ENCODE assay signal across 21 cellular contexts in the genomic region with DNA sequence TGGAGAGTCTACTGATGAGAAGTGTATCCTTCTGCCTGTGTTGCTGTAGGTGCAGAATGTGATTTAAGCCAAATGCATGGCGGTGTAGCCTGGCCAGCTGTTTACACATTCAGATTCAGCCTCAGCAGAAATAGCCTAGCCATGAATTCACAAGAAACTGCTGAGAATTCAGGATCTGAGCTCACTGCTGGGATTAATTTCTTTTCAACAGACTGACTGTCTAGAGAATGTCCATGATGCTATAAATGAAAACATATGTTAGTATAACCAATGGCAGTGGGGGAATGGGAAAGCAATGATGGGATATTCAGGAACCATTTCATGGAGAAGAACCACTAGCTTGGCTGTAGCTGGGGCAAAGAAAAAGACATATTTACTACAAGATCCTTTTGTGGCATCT.
DNase-seq lines count a peak whose midpoint lies in the region; ATAC-seq and TF ChIP-seq lines count a peak whose summit lies in the region.
"Had no signal": no experiment of that assay in that cellular context is flagged by ENCODE, and none has a peak within 500 bp of the region (broad histone marks: within the 10 kb centered on the region; RNA-seq: fewer than 3 reads in every experiment).

No MANE protein-coding gene starts in this region.

- POLR2A ChIA-PET in MCF 10A (lab: Yijun Ruan, JAX) = no interaction called here

- H3K9me2 ChIP-seq in hepatocyte (replicated peaks; ENCODE audit: insufficient read depth) = no peaks in the 10 kb centered on the region

- TF ChIP-seq CTCF in breast epithelium (IDR thresholded peaks at IDR 0.05) (no peak), MCF 10A (IDR thresholded peaks at IDR 0.05; ENCODE audit: unreplicated experiment) (no peak), astrocyte of the spinal cord (IDR thresholded peaks at IDR 0.05; ENCODE audit: low read depth, low read length) (no peak), hepatocyte (IDR thresholded peaks at IDR 0.05; ENCODE audit: poor library complexity) (no peak)

- no peaks in the 10 kb centered on the region for H4K20me1 ChIP-seq in hepatocyte (ENCODE audit: insufficient read depth, poor library complexity, severe bottlenecking)

- no peak overlapping the region for H3K4me2 ChIP-seq in hepatocyte

- H3K27me3 Mint-ChIP-seq in MCF 10A (ENCODE audit: insufficient read depth, unreplicated experiment) = no peaks in the 10 kb centered on the region
- H3K27me3 Mint-ChIP-seq: activated naive CD4-positive, alpha-beta T cell treated with anti-CD3 and anti-CD28 coated beads, Interleukin-2, amount 10 ng/mL, durations not matched to agents 7 days and 5 days; stimulated activated memory B cell treated with anti-CD40 and anti-IgM and Interleukin-4, amounts not matched to agents 10 μg/mL and 1 μg/mL and 100 μg/mL, for 72 hours had no signal

- no peaks in the 10 kb centered on the region for H3K36me3 ChIP-seq in breast epithelium
- H3K36me3 ChIP-seq in hepatocyte (replicated peaks; ENCODE audit: insufficient read depth, low read depth) = no peaks in the 10 kb centered on the region
- H3K36me3 ChIP-seq: cardiac muscle cell, left lung, spleen, tibial nerve had no signal

- TF ChIP-seq POLR2A in breast epithelium (IDR thresholded peaks at IDR 0.05) = no peak

- H3K4me1 Mint-ChIP-seq in MCF 10A (ENCODE audit: insufficient read depth, unreplicated experiment) = no peaks in the 10 kb centered on the region
- H3K4me1 Mint-ChIP-seq: activated naive CD4-positive, alpha-beta T cell treated with anti-CD3 and anti-CD28 coated beads, Interleukin-2, amount 10 ng/mL, durations not matched to agents 7 days and 5 days; stimulated activated memory B cell treated with anti-CD40 and anti-IgM and Interleukin-4, amounts not matched to agents 10 μg/mL and 1 μg/mL and 100 μg/mL, for 72 hours had no signal

- H3K27me3 ChIP-seq in breast epithelium (no peaks in the 10 kb centered on the region), hepatocyte (no peaks in the 10 kb centered on the region)
- H3K27me3 ChIP-seq: cardiac muscle cell, left lung, spleen, tibial nerve had no signal

- H2AFZ ChIP-seq in hepatocyte = no peak overlapping the region

- intact Hi-C loops in breast epithelium (cut with DNase I; ENCODE audit: low total_unique reads) (no loop called here), MCF 10A (cut with micrococcal nuclease) (no loop called here)

- peak overlapping the region; percentile 32 to 38 for H3K27ac ChIP-seq in breast epithelium
- H3K27ac ChIP-seq in hepatocyte = peak overlapping the region; percentile 69
- H3K27ac ChIP-seq: 22Rv1, cardiac muscle cell, spleen, tibial nerve had no signal

- no peak for DNase-seq in breast epithelium (ENCODE audit: low spot score in 2 of 2)
- no peak for DNase-seq in MCF 10A (ENCODE audit: unreplicated experiment)
- peak; percentile 75 for DNase-seq in astrocyte of the spinal cord (ENCODE audit: low read depth, low spot score)
- DNase-seq in hepatocyte (ENCODE audit: low spot score) = no peak
- no peak for DNase-seq in glomerular visceral epithelial cell (ENCODE audit: extremely low spot score)
- no peak for DNase-seq in retina
- DNase-seq: activated naive CD4-positive, alpha-beta T cell treated with anti-CD3 and anti-CD28 coated beads, Interleukin-2, amount 10 ng/mL, durations not matched to agents 7 days and 5 days; activated T-cell treated with anti-CD3 and anti-CD28 coated beads for 4 hours; effector CD8-positive, alpha-beta T cell; foreskin melanocyte; left lung; NCI-H1092; NCI-H748 treated with DMSO at 0.1 percent for 48 hours; spleen had no signal

- H3K36me3 Mint-ChIP-seq in MCF 10A (ENCODE audit: insufficient read depth, unreplicated experiment) = no peaks in the 10 kb centered on the region
- H3K36me3 Mint-ChIP-seq: activated naive CD4-positive, alpha-beta T cell treated with anti-CD3 and anti-CD28 coated beads, Interleukin-2, amount 10 ng/mL, durations not matched to agents 7 days and 5 days; stimulated activated memory B cell treated with anti-CD40 and anti-IgM and Interleukin-4, amounts not matched to agents 10 μg/mL and 1 μg/mL and 100 μg/mL, for 72 hours had no signal

- BruUV-seq in MCF 10A (replicated peaks; lab: Mats Ljungman, UMichigan) = no TSS peak

- no peaks in the 10 kb centered on the region for H3K9me3 Mint-ChIP-seq in MCF 10A (ENCODE audit: unreplicated experiment)
- H3K9me3 Mint-ChIP-seq: activated naive CD4-positive, alpha-beta T cell treated with anti-CD3 and anti-CD28 coated beads, Interleukin-2, amount 10 ng/mL, durations not matched to agents 7 days and 5 days; stimulated activated memory B cell treated with anti-CD40 and anti-IgM and Interleukin-4, amounts not matched to agents 10 μg/mL and 1 μg/mL and 100 μg/mL, for 72 hours had no signal

- CTCF ChIA-PET in MCF 10A (lab: Yijun Ruan, JAX) = interaction anchor here (0.6 kb wide), 1 partner anchor 77 kb away, joined by 3 read pairs; no protein-coding TSS in a partner anchor

- H3K27ac Mint-ChIP-seq in MCF 10A (ENCODE audit: low read depth, unreplicated experiment) = no peak overlapping the region
- H3K27ac Mint-ChIP-seq: activated naive CD4-positive, alpha-beta T cell treated with anti-CD3 and anti-CD28 coated beads, Interleukin-2, amount 10 ng/mL, durations not matched to agents 7 days and 5 days; stimulated activated memory B cell treated with anti-CD40 and anti-IgM and Interleukin-4, amounts not matched to agents 10 μg/mL and 1 μg/mL and 100 μg/mL, for 72 hours had no signal

- H3K4me1 ChIP-seq in breast epithelium (no peaks in the 10 kb centered on the region), hepatocyte (ENCODE audit: insufficient read depth) (peaks cover 23% of the 10 kb centered on the region)

- no peak overlapping the region for H3K4me3 Mint-ChIP-seq in MCF 10A (ENCODE audit: unreplicated experiment)
- H3K4me3 Mint-ChIP-seq: activated naive CD4-positive, alpha-beta T cell treated with anti-CD3 and anti-CD28 coated beads, Interleukin-2, amount 10 ng/mL, durations not matched to agents 7 days and 5 days; stimulated activated memory B cell treated with anti-CD40 and anti-IgM and Interleukin-4, amounts not matched to agents 10 μg/mL and 1 μg/mL and 100 μg/mL, for 72 hours had no signal

- in situ Hi-C loops in astrocyte of the spinal cord (cut with HindIII; ENCODE audit: low sequenced_read_pairs) = no loop called here

- H3K79me2 ChIP-seq in hepatocyte = peaks cover 72% of the 10 kb centered on the region

- no peak overlapping the region for H3K4me3 ChIP-seq in breast epithelium
- H3K4me3 ChIP-seq in astrocyte of the spinal cord (ENCODE audit: low read depth, low read length) = no peak overlapping the region
- H3K4me3 ChIP-seq in hepatocyte = no peak overlapping the region
- H3K4me3 ChIP-seq: cardiac muscle cell, K562, left lung, spleen, tibial nerve had no signal

- WGBS in hepatocyte (ENCODE audit: low lambda C conversion rate, missing lambda C conversion rate) = 76% methylated on average over 1 of the region's 1 CpG

- H3K9me3 ChIP-seq in breast epithelium (no peaks in the 10 kb centered on the region), hepatocyte (ENCODE audit: low read depth) (no peaks in the 10 kb centered on the region)
- H3K9me3 ChIP-seq: left lung, spleen, tibial nerve had no signal

- ATAC-seq in activated CD4-positive, CD25-positive, alpha-beta regulatory T cell treated with anti-CD3 and anti-CD28 coated beads, Interleukin-2, amount 50 U/mL, for 24 hours = no peak
- no peak for ATAC-seq in HG02763 (IDR thresholded peaks at IDR 0.05; ENCODE audit: unreplicated experiment)
- ATAC-seq: K562; left lung; stimulated activated memory B cell treated with anti-CD40 and anti-IgM and Interleukin-4, amounts not matched to agents 10 μg/mL and 1 μg/mL and 100 μg/mL, for 72 hours had no signal
